Comparison of ENCODE assay signal across 1 cellular context in genomic region chr4:109815151-109816081, GRCh38.
A peak's percentile ranks its signal among the peaks of the same experiment; 100 is the strongest.
TF ChIP-seq lines count a peak whose summit lies in the region.

GAR1 (plus strand) TSS chr4:109815762; CDS start chr4:109816165, 403 bp downstream.

TF ChIP-seq in K562, 482 proteins besides CTCF, POLR2A, EP300 and RAD21 (continued from another document and continues in another):
- no peak for TF ChIP-seq ARID3B (CRISPR knock-in tag; IDR thresholded peaks at IDR 0.05; ENCODE audit: borderline replicate concordance)
- TF ChIP-seq CHAMP1 (IDR thresholded peaks at IDR 0.05) = no peak
- TF ChIP-seq MITF (IDR thresholded peaks at IDR 0.05) = no peak
- peak; percentile 45 for TF ChIP-seq CBFA2T3 (IDR thresholded peaks at IDR 0.05)
- TF ChIP-seq ZBTB43 (CRISPR knock-in tag; IDR thresholded peaks at IDR 0.05) = 0 out of 2 replicates have a peak, but pooled peaks have one; percentile 24
- no peak for TF ChIP-seq CCAR2 (IDR thresholded peaks at IDR 0.05; ENCODE audit: low read depth, low read length)
- no peak for TF ChIP-seq ZNF586 (CRISPR knock-in tag; conservative IDR thresholded peaks at IDR 0.05)
- no peak for TF ChIP-seq CREB3 (tag; conservative IDR thresholded peaks at IDR 0.05; ENCODE audit: low read depth)
- no peak for TF ChIP-seq ZNF584 (CRISPR knock-in tag; IDR thresholded peaks at IDR 0.05; ENCODE audit: low read depth)
- TF ChIP-seq ZC3H8 (IDR thresholded peaks at IDR 0.05) = no peak
- TF ChIP-seq SRF (CRISPR knock-in tag; IDR thresholded peaks at IDR 0.05) = 0 out of 4 replicates have a peak, but pooled peaks of 1 of the 2 experiments have one; percentile 66
- no peak; the same call in 1 of the 2 replicates for TF ChIP-seq PHB2 (IDR thresholded peaks at IDR 0.05; ENCODE audit: low read depth)
- TF ChIP-seq ZNF121 (CRISPR knock-in tag; conservative IDR thresholded peaks at IDR 0.05) = no peak
- 0 out of 2 replicates have a peak, but pooled peaks have one; percentile 45 for TF ChIP-seq CC2D1A (IDR thresholded peaks at IDR 0.05)
- peak; percentile 40; the same call in 1 of the 2 replicates for TF ChIP-seq VEZF1 (CRISPR knock-in tag; IDR thresholded peaks at IDR 0.05)
- no peak for TF ChIP-seq PCBP1 (IDR thresholded peaks at IDR 0.05; ENCODE audit: low read depth, low read length, poor library complexity, severe bottlenecking)
- peak; percentile 85 for TF ChIP-seq MGA (IDR thresholded peaks at IDR 0.05)
- no peak for TF ChIP-seq HLTF (IDR thresholded peaks at IDR 0.05)
- no peak for TF ChIP-seq THRAP3 (IDR thresholded peaks at IDR 0.05; ENCODE audit: borderline replicate concordance)
- TF ChIP-seq USF1 (CRISPR knock-in tag; IDR thresholded peaks at IDR 0.05) = peak; percentile 80
- peak; percentile 68 to 76; a peak in 3 of 4 replicates for TF ChIP-seq ETV6 (IDR thresholded peaks at IDR 0.05; ENCODE audit: borderline replicate concordance in 1 of 2, low read depth in 2 of 2, low read length in 1 of 2)
- TF ChIP-seq ETV6 (CRISPR knock-in tag; IDR thresholded peaks at IDR 0.05; ENCODE audit: borderline replicate concordance) = no peak
- peak; percentile 70; the same call in 1 of the 2 replicates for TF ChIP-seq BMI1 (IDR thresholded peaks at IDR 0.05; ENCODE audit: low read length)
- no peak for TF ChIP-seq MECOM (CRISPR knock-in tag; IDR thresholded peaks at IDR 0.05)
- TF ChIP-seq SRSF1 (IDR thresholded peaks at IDR 0.05; ENCODE audit: low read depth, low read length) = no peak
- TF ChIP-seq ZNF766 (CRISPR knock-in tag; conservative IDR thresholded peaks at IDR 0.05) = 0 out of 2 replicates have a peak, but pooled peaks have one; percentile 45
- TF ChIP-seq ZNF583 (CRISPR knock-in tag; IDR thresholded peaks at IDR 0.05) = no peak
- TF ChIP-seq BRCA1 (IDR thresholded peaks at IDR 0.05) = no peak
- no peak for TF ChIP-seq BRCA1 (CRISPR knock-in tag; IDR thresholded peaks at IDR 0.05)
- peak; percentile 87 for TF ChIP-seq HDAC2 (IDR thresholded peaks at IDR 0.05)
- no peak for TF ChIP-seq STAT5B (CRISPR knock-in tag; IDR thresholded peaks at IDR 0.05)
- no peak for TF ChIP-seq RBM15 (IDR thresholded peaks at IDR 0.05; ENCODE audit: insufficient read depth, low read length)
- TF ChIP-seq ZNF224 (CRISPR knock-in tag; IDR thresholded peaks at IDR 0.05) = no peak
- peak; percentile 61; the same call in 1 of the 2 replicates for TF ChIP-seq LCOR (CRISPR knock-in tag; IDR thresholded peaks at IDR 0.05)
- peak; percentile 26 for TF ChIP-seq NFIC (IDR thresholded peaks at IDR 0.05)
- TF ChIP-seq NELFE (IDR thresholded peaks at IDR 0.05; ENCODE audit: insufficient read depth, insufficient read length) = no peak
- no peak for TF ChIP-seq ARHGAP35 (IDR thresholded peaks at IDR 0.05; ENCODE audit: partially characterized antibody)
- TF ChIP-seq LARP7 (IDR thresholded peaks at IDR 0.05) = 0 out of 2 replicates have a peak, but pooled peaks have one; percentile 32
- TF ChIP-seq NEUROD1 (IDR thresholded peaks at IDR 0.05; ENCODE audit: borderline replicate concordance, low read depth, low read length, partially characterized antibody) = peak; percentile 72
- TF ChIP-seq FOXK1 (CRISPR knock-in tag; IDR thresholded peaks at IDR 0.05; ENCODE audit: borderline replicate concordance) = 0 out of 2 replicates have a peak, but pooled peaks have one; percentile 44
- no peak for TF ChIP-seq U2AF2 (optimal IDR thresholded peaks at IDR 0.05; ENCODE audit: low read depth, low read length)
- no peak for TF ChIP-seq RFX7 (CRISPR knock-in tag; IDR thresholded peaks at IDR 0.05)
- TF ChIP-seq RCOR1 (IDR thresholded peaks at IDR 0.05; ENCODE audit: borderline replicate concordance in 1 of 2, low read depth in 2 of 2, low read length in 2 of 2) = peak in 1 of 2 experiments; percentile 61; a peak in 1 of 4 replicates
